26 cellular contexts compared by ENCODE assay signal in genomic region chr20:24999568-24999967, GRCh38. TPM values are rescaled to one million over a fixed set of nuclear protein-coding genes. Genes with fewer than 3 reads are reported as not detected.
A peak's percentile ranks its signal among the peaks of the same experiment; 100 is the strongest.
DNase-seq lines count a peak whose midpoint lies in the region; ATAC-seq and TF ChIP-seq lines count a peak whose summit lies in the region.
"Had no signal": no experiment of that assay in that cellular context is flagged by ENCODE, and none has a peak within 500 bp of the region (broad histone marks: within the 10 kb centered on the region; RNA-seq: fewer than 3 reads in every experiment).

No MANE protein-coding gene starts in this region.

- TF ChIP-seq EP300 in esophagus muscularis mucosa (IDR thresholded peaks at IDR 0.05), result no peak

- peaks cover 0 to 4% (median 0%) of the 10 kb centered on the region in 11 donors for H3K9me3 ChIP-seq in heart right ventricle
- no peaks in the 10 kb centered on the region for H3K9me3 ChIP-seq in esophagus muscularis mucosa
- no peaks in the 10 kb centered on the region for H3K9me3 ChIP-seq in prostate gland
- no peaks in the 10 kb centered on the region for H3K9me3 ChIP-seq in upper lobe of right lung
- H3K9me3 ChIP-seq: BLaER1, psoas muscle had no signal

- H3K4me1 ChIP-seq in heart right ventricle, result peaks cover 9 to 64% (median 45%) of the 10 kb centered on the region in 9 donors
- peaks cover 29 to 50% (median 45%) of the 10 kb centered on the region in 4 donors for H3K4me1 ChIP-seq in esophagus muscularis mucosa
- H3K4me1 ChIP-seq in prostate gland (replicated peaks), result no peaks in the 10 kb centered on the region
- H3K4me1 ChIP-seq in upper lobe of right lung, result peaks cover 20% of the 10 kb centered on the region
- H3K4me1 ChIP-seq: neural progenitor cell had no signal

- peaks cover 0 to 24% (median 1%) of the 10 kb centered on the region in 9 donors for H3K36me3 ChIP-seq in heart right ventricle
- peaks cover 0 to under 1% (median 0%) of the 10 kb centered on the region in 4 donors for H3K36me3 ChIP-seq in esophagus muscularis mucosa
- H3K36me3 ChIP-seq in prostate gland, result no peaks in the 10 kb centered on the region
- no peaks in the 10 kb centered on the region for H3K36me3 ChIP-seq in upper lobe of right lung
- H3K36me3 ChIP-seq: neural progenitor cell had no signal

- TF ChIP-seq CTCF in heart right ventricle (IDR thresholded peaks at IDR 0.05) (no peak), esophagus muscularis mucosa (IDR thresholded peaks at IDR 0.05) (no peak), prostate gland (IDR thresholded peaks at IDR 0.05) (no peak), upper lobe of right lung (IDR thresholded peaks at IDR 0.05) (no peak)

- intact Hi-C loops in heart right ventricle (cut with DNase I) (loop anchor here in 9 of 10 donors (5.0 to 10.0 kb wide), 10 partner anchors 175 to 398 kb away; partner anchors contain the start of genes PYGB (in 2 of the 9), ABHD12 (in 1 of the 9) and ENTPD6 (in 1 of the 9)), left ventricle myocardium superior (cut with micrococcal nuclease) (loop anchor here (10.0 kb wide), 1 partner anchor 195 kb away; the partner anchor contains the start of gene ENTPD6), esophagus muscularis mucosa (cut with DNase I) (loop anchor here (5.0 to 10.0 kb wide), 4 partner anchors 33 to 295 kb away; partner anchors contain the start of gene PYGB), prostate gland (cut with DNase I) (loop anchor here (5.0 to 10.0 kb wide), 3 partner anchors 33 to 1635 kb away; partner anchors contain the start of genes GZF1 and NANP), upper lobe of right lung (cut with DNase I) (loop anchor here (5.0 to 10.0 kb wide), 3 partner anchors 63 to 395 kb away; partner anchors contain the start of gene ABHD12)

- H3K27ac ChIP-seq in heart right ventricle (peak overlapping the region; percentile 53 to 87 (median 79)), esophagus muscularis mucosa (replicated peaks in 1 of 4) (peak overlapping the region in 3 of 4 donors; percentile 42 to 61 (median 55)), prostate gland (peak overlapping the region; percentile 33 to 67), upper lobe of right lung (no peak overlapping the region)
- H3K27ac ChIP-seq: BLaER1, neural progenitor cell had no signal

- no peaks in the 10 kb centered on the region for H3K27me3 ChIP-seq in heart right ventricle
- no peaks in the 10 kb centered on the region for H3K27me3 ChIP-seq in esophagus muscularis mucosa
- H3K27me3 ChIP-seq in prostate gland (replicated peaks; ENCODE audit: insufficient read depth), result no peaks in the 10 kb centered on the region
- no peaks in the 10 kb centered on the region for H3K27me3 ChIP-seq in upper lobe of right lung
- H3K27me3 ChIP-seq: BLaER1 had no signal

- no peak for TF ChIP-seq POLR2A in esophagus muscularis mucosa (IDR thresholded peaks at IDR 0.05; ENCODE audit: low read depth)
- no peak for TF ChIP-seq POLR2A in prostate gland (IDR thresholded peaks at IDR 0.05)

- H3K4me3 ChIP-seq in heart right ventricle (no peak overlapping the region), esophagus muscularis mucosa (no peak overlapping the region), prostate gland (no peak overlapping the region), upper lobe of right lung (no peak overlapping the region)
- H3K4me3 ChIP-seq: BLaER1, neural progenitor cell, psoas muscle, skin epidermis had no signal

- WGBS in heart right ventricle, 2 donors, result 89 to 90% methylated on average over 4 of the region's 4 CpGs
- WGBS in esophagus muscularis mucosa, result 91% methylated on average over 4 of the region's 4 CpGs
- 97% methylated on average over 4 of the region's 4 CpGs for WGBS in prostate gland

- ATAC-seq in heart right ventricle (no peak), left ventricle myocardium superior (no peak), upper lobe of right lung (no peak)
- ATAC-seq: activated CD4-positive, CD25-positive, alpha-beta regulatory T cell treated with anti-CD3 and anti-CD28 coated beads, Interleukin-2, amount 50 U/mL, for 24 hours; HepG2; T-cell had no signal

- DNase-seq in heart right ventricle (no peak), left ventricle myocardium superior (no peak), esophagus muscularis mucosa (ENCODE audit: extremely low spot score) (no peak), prostate gland (ENCODE audit: low spot score) (no peak), upper lobe of right lung (peak; percentile 47), NCI-H1436 treated with DMSO at 0.1 percent for 48 hours (lab: John Stamatoyannopoulos, UW) (no peak), DMS153 (lab: John Stamatoyannopoulos, UW) (no peak), NCI-H526 treated with DMSO at 0.1 percent for 48 hours (lab: John Stamatoyannopoulos, UW) (no peak)
- DNase-seq: ACHN; activated CD4-positive, alpha-beta memory T cell treated with anti-CD3 and anti-CD28 coated beads for 36 hours; activated gamma-delta T cell treated with Interleukin-2 at 50 U/mL for 16 hours; activated naive CD8-positive, alpha-beta T cell treated with anti-CD3 and anti-CD28 coated beads, Interleukin-2, amount 50 U/mL, for 24 hours; activated T-cell treated with anti-CD3 and anti-CD28 coated beads for 4 hours; glutamatergic neuron; Karpas-422; NCI-H2171 treated with DMSO at 0.1 percent for 48 hours; NCI-H524 treated with DMSO at 0.1 percent for 48 hours had no signal

RNA-seq across cellular contexts. Expression of gene APMAP, which starts 7.0 kb away (rescaled TPM):
- total RNA-seq in heart right ventricle, result 10 to 100 TPM; 22.5 to 44.6 (median 33.1) TPM
- polyA plus RNA-seq in heart right ventricle, result 10 to 100 TPM; 15.3 to 48.5 TPM
- total RNA-seq in left ventricle myocardium superior, result 25.9 TPM
- total RNA-seq in esophagus muscularis mucosa, result 10 to 100 TPM; 21.6 to 35.6 (median 32.5) TPM
- total RNA-seq in prostate gland, result 10 to 100 TPM; 70.5 to 93.8 TPM
- total RNA-seq in upper lobe of right lung, result 73.5 TPM

RNA-seq across cellular contexts. Expression of gene CST7, which starts 50.5 kb away (rescaled TPM):
- total RNA-seq in heart right ventricle (1 to 10 TPM in 4 of 10 donors, under 1 TPM in 4, not detected in 2; 0.28 to 10.0 (median 1.0) TPM), left ventricle myocardium superior (0.92 TPM), esophagus muscularis mucosa (10 to 100 TPM in 1 of 4 donors, 1 to 10 TPM in 2, not detected in 1; 1.2 to 13.8 (median 1.5) TPM), prostate gland (1 to 10 TPM; 1.2 to 3.6 TPM), upper lobe of right lung (9.6 TPM)
- polyA plus RNA-seq in heart right ventricle, result 1 to 10 TPM; 1.2 to 1.5 TPM
- total RNA-seq: cerebellum, endothelial cell of umbilical vein, HepG2 had no signal
- polyA plus RNA-seq: endothelial cell of umbilical vein, HepG2 had no signal

RNA-seq across cellular contexts. Expression of gene ACSS1, which starts 58.4 kb away (rescaled TPM):
- total RNA-seq in heart right ventricle, result 100 to 1,000 TPM in 3 of 10 donors, 10 to 100 TPM in 7; 72.5 to 114 (median 87.4) TPM
- polyA plus RNA-seq in heart right ventricle, result 10 to 100 TPM; 29.7 to 62.2 TPM
- 164 TPM for total RNA-seq in left ventricle myocardium superior
- total RNA-seq in esophagus muscularis mucosa, result 100 to 1,000 TPM in 1 of 4 donors, 10 to 100 TPM in 3; 36.6 to 154 (median 65.3) TPM
- 100 to 1,000 TPM; 111 to 170 TPM for total RNA-seq in prostate gland
- 37.2 TPM for total RNA-seq in upper lobe of right lung
